In the genomic region with DNA sequence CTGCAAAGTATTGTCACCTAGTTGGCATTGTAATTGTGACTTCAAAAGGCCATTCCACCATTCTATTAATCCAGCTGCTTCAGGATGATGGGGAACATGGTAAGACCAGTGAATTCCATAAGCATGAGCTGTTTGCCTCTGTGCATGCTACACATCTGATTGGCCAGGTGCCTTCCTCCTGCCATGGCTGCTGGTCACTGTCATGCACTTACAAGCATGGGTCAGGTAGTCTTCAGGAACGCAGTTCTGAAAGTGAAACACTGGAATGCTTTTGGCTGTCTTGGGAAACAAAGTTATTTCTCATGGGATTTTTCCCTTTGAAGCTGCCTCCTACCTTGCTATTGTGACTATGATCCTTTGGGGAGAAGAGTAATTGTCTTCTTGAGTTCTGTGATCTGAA, we compare ENCODE assay signal across 20 cellular contexts.
DNase-seq lines count a peak whose midpoint lies in the region; ATAC-seq and TF ChIP-seq lines count a peak whose summit lies in the region.
"Had no signal": no experiment of that assay in that cellular context is flagged by ENCODE, and none has a peak within 500 bp of the region (broad histone marks: within the 10 kb centered on the region; RNA-seq: fewer than 3 reads in every experiment).

No MANE protein-coding gene starts in this region.

- no peaks in the 10 kb centered on the region for H3F3A ChIP-seq in PC-3 (ENCODE audit: low read length, unreplicated experiment)

- 100% methylated on average over 1 of the region's 1 CpG for WGBS in mesenchymal stem cell

- no peaks in the 10 kb centered on the region for H4K20me1 ChIP-seq in PC-3 (ENCODE audit: low read length)

- no TSS peak for BruUV-seq in PC-3 (replicated peaks; lab: Mats Ljungman, UMichigan)

- DNase-seq in ELR (ENCODE audit: low read depth) (peak; percentile 23), PC-3 (peak; percentile 30), fibroblast of mammary gland (ENCODE audit: low read depth) (peak; percentile 2), mesenchymal stem cell (peak; percentile 4), SIG-M5 treated with dmso at 0.1 percent for 504 hours (lab: John Stamatoyannopoulos, UW; ENCODE audit: unreplicated experiment) (no peak), D341Med (ENCODE audit: low spot score) (no peak), NCI-H524 (lab: John Stamatoyannopoulos, UW) (no peak)
- DNase-seq: activated CD4-positive, alpha-beta T cell treated with anti-CD3 and anti-CD28 coated beads for 48 hours; activated naive CD4-positive, alpha-beta T cell treated with anti-CD3 and anti-CD28 coated beads, Interleukin-2, amount 50 U/mL, for 16 hours; brain microvascular endothelial cell; C1 segment of cervical spinal cord; HCEC 1CT; MG63; NCI-H1105; NCI-H1930; SJCRH30; transverse colon had no signal

- no peak overlapping the region for H3K4me3 ChIP-seq in PC-3 (ENCODE audit: low read length)
- H3K4me3 ChIP-seq in fibroblast of mammary gland (ENCODE audit: control insufficient read depth, low read depth, low read length): no peak overlapping the region
- H3K4me3 ChIP-seq in mesenchymal stem cell (ENCODE audit: insufficient read depth in 1 of 2, low read depth in 1 of 2, low read length in 2 of 2): no peak overlapping the region
- H3K4me3 ChIP-seq: lung, MG63, SJCRH30, transverse colon had no signal

- H2BK120ac ChIP-seq in mesenchymal stem cell (ENCODE audit: low read depth, low read length): no peak overlapping the region

- intact Hi-C loops in PC-3 (cut with micrococcal nuclease): no loop called here

- H2AFZ ChIP-seq in PC-3 (ENCODE audit: low read length) (no peak overlapping the region), mesenchymal stem cell (ENCODE audit: low read depth, low read length) (no peak overlapping the region)

- H3K23ac ChIP-seq in mesenchymal stem cell (ENCODE audit: low read length in 2 of 2): no peak overlapping the region

- no peak overlapping the region for H2BK15ac ChIP-seq in mesenchymal stem cell (ENCODE audit: low read depth, poor library complexity, severe bottlenecking)

- no peaks in the 10 kb centered on the region for H3K9me2 ChIP-seq in PC-3 (replicated peaks; ENCODE audit: low read length)

- H3K36me3 ChIP-seq in PC-3 (ENCODE audit: low read depth, low read length): peaks cover 10% of the 10 kb centered on the region; the same call in 1 of the 2 replicates
- H3K36me3 ChIP-seq in mesenchymal stem cell (ENCODE audit: control insufficient read depth in 1 of 2, insufficient read depth in 2 of 2, low read depth in 1 of 2, low read length in 2 of 2): peaks cover 0 to 12% of the 10 kb centered on the region in 2 experiments
- H3K36me3 ChIP-seq: brain microvascular endothelial cell, MG63, SJCRH30, transverse colon had no signal

- H3K9me3 ChIP-seq in PC-3 (ENCODE audit: low read length) (no peaks in the 10 kb centered on the region), mesenchymal stem cell (ENCODE audit: control insufficient read depth, low read length) (peaks cover 7% of the 10 kb centered on the region)
- H3K9me3 ChIP-seq: MG63, SJCRH30, transverse colon had no signal

- H4K8ac ChIP-seq in mesenchymal stem cell (ENCODE audit: low read length): no peak overlapping the region

- ATAC-seq in PC-3: peak; percentile 47
- no peak for ATAC-seq in HG03457 (IDR thresholded peaks at IDR 0.05; ENCODE audit: unreplicated experiment)
- ATAC-seq: stimulated activated effector memory CD8-positive, alpha-beta T cell treated with anti-CD3 and anti-CD28 coated beads, Interleukin-12 subunit alpha, Interleukin-12 subunit beta, amount 100 ng/mL, for 72 hours had no signal

- no peak overlapping the region for H2AK5ac ChIP-seq in mesenchymal stem cell (ENCODE audit: low read length, severe bottlenecking)

- H3K4me2 ChIP-seq in PC-3 (ENCODE audit: low read length): 0 out of 2 replicates have a peak overlapping the region, but pooled peaks have one; percentile 8
- H3K4me2 ChIP-seq in mesenchymal stem cell (ENCODE audit: low read length, poor library complexity, severe bottlenecking): no peak overlapping the region

- no peak overlapping the region for H3K14ac ChIP-seq in mesenchymal stem cell (ENCODE audit: low read length in 2 of 2)

- no peaks in the 10 kb centered on the region for H3K79me2 ChIP-seq in PC-3 (ENCODE audit: low read length)

- H2BK5ac ChIP-seq in mesenchymal stem cell (ENCODE audit: low read depth, low read length, poor library complexity, severe bottlenecking): no peak overlapping the region

- POLR2A ChIA-PET in PC-3 (lab: Charles Lee; ENCODE audit: unreplicated experiment): no interaction called here

- H3K4ac ChIP-seq in mesenchymal stem cell (ENCODE audit: low read depth in 1 of 2, low read length in 2 of 2): no peak overlapping the region

- CTCF ChIA-PET in PC-3 (lab: Charles Lee): no interaction called here

- no peak overlapping the region for H3K18ac ChIP-seq in mesenchymal stem cell (ENCODE audit: low read depth in 1 of 2, low read length in 2 of 2)

- no peak overlapping the region for H4K91ac ChIP-seq in mesenchymal stem cell (ENCODE audit: low read length)

- H3K27ac ChIP-seq in PC-3 (ENCODE audit: low read length): peak overlapping the region; percentile 28; the same call in 1 of the 2 replicates
- H3K27ac ChIP-seq in mesenchymal stem cell (ENCODE audit: low read length, poor library complexity, severe bottlenecking): no peak overlapping the region
- H3K27ac ChIP-seq: brain microvascular endothelial cell, SJCRH30, transverse colon had no signal

- H3K4me1 ChIP-seq in PC-3 (ENCODE audit: insufficient read depth, low read length) (peaks cover 16% of the 10 kb centered on the region), mesenchymal stem cell (ENCODE audit: control insufficient read depth, insufficient read depth, low read depth, low read length) (peaks cover 5% of the 10 kb centered on the region)
- H3K4me1 ChIP-seq: SJCRH30, transverse colon had no signal

- H3K9ac ChIP-seq in PC-3 (ENCODE audit: low read length) (no peak overlapping the region), mesenchymal stem cell (ENCODE audit: low read length) (no peak overlapping the region)

- TF ChIP-seq CTCF in PC-3 (conservative IDR thresholded peaks at IDR 0.05; ENCODE audit: low read depth, low read length): no peak
- no peak for TF ChIP-seq CTCF in fibroblast of mammary gland (conservative IDR thresholded peaks at IDR 0.05; ENCODE audit: control insufficient read depth, insufficient read depth, low read depth, low read length)

- no peaks in the 10 kb centered on the region for H3K27me3 ChIP-seq in PC-3 (ENCODE audit: low read length)
- H3K27me3 ChIP-seq in mesenchymal stem cell (ENCODE audit: control insufficient read depth in 1 of 2, insufficient read depth in 1 of 2, low read length in 2 of 2): no peaks in the 10 kb centered on the region
- H3K27me3 ChIP-seq: brain microvascular endothelial cell, MG63, SJCRH30, transverse colon had no signal

- H3K79me1 ChIP-seq in mesenchymal stem cell (replicated peaks; ENCODE audit: low read length, poor library complexity, severe bottlenecking): no peaks in the 10 kb centered on the region

- H2BK12ac ChIP-seq in mesenchymal stem cell (ENCODE audit: low read length in 2 of 2): no peak overlapping the region

Comparison
In these comparisons a context has a peak if more than half of its experiments do, and no peak if none do; other contexts are left out.
1. DNase-seq: peak in ELR (single experiment), PC-3 (single experiment), fibroblast of mammary gland (single experiment) and mesenchymal stem cell (single experiment); none in SIG-M5 treated with dmso at 0.1 percent for 504 hours (single experiment), D341Med (single experiment) and NCI-H524 (0 of 2).